Comparison of ENCODE assay signal across 8 cellular contexts in the genomic region with DNA sequence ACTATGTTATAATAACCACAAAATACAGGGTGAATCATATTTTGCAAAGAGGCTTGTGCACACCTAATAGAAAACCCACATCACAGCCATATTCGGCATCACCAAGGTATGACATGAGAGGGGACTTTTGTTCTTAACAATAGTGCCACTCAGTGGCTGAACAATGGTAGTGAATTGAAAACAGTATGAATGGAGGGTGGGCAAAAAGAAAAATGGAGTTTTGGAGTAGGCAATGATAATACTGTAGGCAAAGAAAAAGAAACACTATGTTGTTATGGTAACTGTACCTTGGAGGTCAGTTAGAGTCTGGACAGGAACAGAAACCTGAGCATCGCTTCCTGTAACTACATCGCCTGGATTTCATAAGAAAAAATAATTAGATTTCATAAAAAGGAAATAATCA.
DNase-seq lines count a peak whose midpoint lies in the region; ATAC-seq, FAIRE-seq and TF ChIP-seq lines count a peak whose summit lies in the region.

No MANE protein-coding gene starts in this region.

- H4K20me1 ChIP-seq in GM12878 (ENCODE audit: control insufficient read depth, insufficient read depth), result no peaks in the 10 kb centered on the region

- peak; percentile 79 for ATAC-seq in GM21825 (IDR thresholded peaks at IDR 0.05; ENCODE audit: unreplicated experiment)
- ATAC-seq in GM12878, result peak; percentile 99

- H3K27me3 ChIP-seq in GM12878 (replicated peaks in 1 of 2; ENCODE audit: control insufficient read depth in 2 of 2, insufficient read depth in 2 of 2, low read length in 1 of 2), result no peaks in the 10 kb centered on the region

- RAD21 ChIA-PET in GM12878 (lab: Charles Lee; ENCODE audit: unreplicated experiment), result interaction anchor here (1.3 to 4.1 kb wide), 6 partner anchors 37 to 635 kb away, joined by 5 to 33 read pairs (median 6); no protein-coding TSS in a partner anchor

- intact Hi-C loops in GM12878 (cut with micrococcal nuclease; ENCODE audit: unreplicated experiment), result loop anchor here (1.0 to 10.0 kb wide), 10 partner anchors 38 to 969 kb away; a partner anchor contains a TSS

- 36% methylated on average over 3 of the region's 3 CpGs for WGBS in GM12878 (ENCODE audit: insufficient coverage, insufficient replicate concordance, low lambda C conversion rate, missing lambda C conversion rate)

- no peak overlapping the region for H3K4me3 ChIP-seq in GM12878

- no peaks in the 10 kb centered on the region for H3K79me2 ChIP-seq in GM12878 (ENCODE audit: control insufficient read depth, insufficient read depth, low read length)

- TF ChIP-seq POLR2A in GM12878 (IDR thresholded peaks at IDR 0.05; ENCODE audit: low read depth, low read length), result no peak

- FAIRE-seq in GM12878 (lab: Jason Lieb, UNC), result peak; percentile 64

- POLR2A ChIA-PET in GM12878 (lab: Charles Lee), result no interaction called here

- H2AFZ ChIP-seq in GM12878 (ENCODE audit: control insufficient read depth, low read depth, low read length), result no peak overlapping the region

- CTCF ChIA-PET in GM12878 (lab: Yijun Ruan, JAX), result interaction anchor here (0.7 to 11.2 kb wide), 15 partner anchors 10 to 943 kb away, joined by 3 to 114 read pairs (median 7); a partner anchor contains a TSS

- peak; percentile 99 for TF ChIP-seq RAD21 in GM12878 (IDR thresholded peaks at IDR 0.05; ENCODE audit: insufficient read depth, low read depth, low read length)

- no peaks in the 10 kb centered on the region for H3K9me3 ChIP-seq in GM12878 (replicated peaks; ENCODE audit: control insufficient read depth, insufficient read depth, low read length)

- SMC1A ChIA-PET in GM12878 (lab: Charles Lee; ENCODE audit: uncharacterized antibody, unreplicated experiment), result interaction anchor here (1.0 to 5.5 kb wide), 16 partner anchors 10 to 637 kb away, joined by 3 to 77 read pairs (median 8); no protein-coding TSS in a partner anchor

- TF ChIP-seq CTCF in GM12878 (IDR thresholded peaks at IDR 0.05 in 2 of 3, conservative IDR thresholded peaks at IDR 0.05 in 1 of 3; ENCODE audit: control insufficient read depth in 2 of 3, extremely low read depth in 1 of 3, insufficient read depth in 1 of 3, low read depth in 3 of 3, low read length in 3 of 3), result peak; percentile 50 to 77 (median 65); a peak in 5 of 6 replicates

- in situ Hi-C loops in GM12878 (cut with MboI), result no loop called here

- peak; percentile 27 for DNase-seq in activated T-cell treated with anti-CD3 and anti-CD28 coated beads for 24 hours (ENCODE audit: low read depth)
- DNase-seq in activated T-cell treated with anti-CD3 and anti-CD28 coated beads, Interleukin-2, amount 50 U/mL, for 1 hour, result no peak
- DNase-seq in KG1 (lab: John Stamatoyannopoulos, UW), result peak; percentile 25
- peak; percentile 45 to 54 for DNase-seq in SHP77 (lab: John Stamatoyannopoulos, UW)
- peak; percentile 51 for DNase-seq in GM12878 (ENCODE audit: low read depth, low spot score)
- peak; percentile 61 for DNase-seq in iPS-NIHi11 (ENCODE audit: low spot score)
- peak; percentile 2 to 9 (median 5) for DNase-seq in stimulated activated CD4-positive, alpha-beta T cell treated with anti-CD3 and anti-CD28 coated beads, Interleukin-1b, Interleukin-23, amount 100 ng/mL, for 24 hours (ENCODE audit: low read depth in 4 of 4, low spot score in 1 of 4)

- H3K36me3 ChIP-seq in GM12878 (ENCODE audit: control insufficient read depth in 2 of 2, insufficient read depth in 2 of 2, low read length in 1 of 2), result no peaks in the 10 kb centered on the region; a peak in 1 of 4 replicates

- peaks cover 12% of the 10 kb centered on the region; the same call in 1 of the 2 replicates for H3K4me1 ChIP-seq in GM12878 (ENCODE audit: control insufficient read depth, insufficient read depth, low read length)

- H3K27ac ChIP-seq in GM12878 (ENCODE audit: control insufficient read depth, insufficient read depth), result no peak overlapping the region

- no peak overlapping the region for H3K4me2 ChIP-seq in GM12878 (ENCODE audit: control insufficient read depth, insufficient read depth)

- TF ChIP-seq EP300 in GM12878 (IDR thresholded peaks at IDR 0.05; ENCODE audit: borderline replicate concordance in 1 of 2, control insufficient read depth in 1 of 2, low read depth in 2 of 2, low read length in 2 of 2), result no peak

- BruUV-seq in GM12878 (replicated peaks; lab: Mats Ljungman, UMichigan), result no TSS peak

- H3K9ac ChIP-seq in GM12878 (ENCODE audit: control insufficient read depth, insufficient read depth, low read length), result no peak overlapping the region

TF ChIP-seq in GM12878, 131 proteins besides CTCF, POLR2A, EP300 and RAD21 (continues in another document):
- TF ChIP-seq FOXM1 (IDR thresholded peaks at IDR 0.05; ENCODE audit: low read depth, low read length) (0 out of 2 replicates have a peak, but pooled peaks have one; percentile 45), IKZF2 (IDR thresholded peaks at IDR 0.05) (peak in 1 of 2 experiments; percentile 37; a peak in 2 of 4 replicates), MEF2A (IDR thresholded peaks at IDR 0.05; ENCODE audit: insufficient read depth, low read depth, low read length) (0 out of 2 replicates have a peak, but pooled peaks have one; percentile 36), TCF7 (IDR thresholded peaks at IDR 0.05; ENCODE audit: borderline replicate concordance) (peak; percentile 77; the same call in 1 of the 2 replicates), MEF2B (IDR thresholded peaks at IDR 0.05; ENCODE audit: partially characterized antibody, poor library complexity, severe bottlenecking) (peak; percentile 16), NFIC (IDR thresholded peaks at IDR 0.05; ENCODE audit: low read depth, low read length) (peak; percentile 20; the same call in 1 of the 2 replicates), RUNX3 (IDR thresholded peaks at IDR 0.05; ENCODE audit: low read length) (peak; percentile 79), SMC3 (IDR thresholded peaks at IDR 0.05; ENCODE audit: borderline replicate concordance, low read length) (peak; percentile 97), HDAC2 (IDR thresholded peaks at IDR 0.05) (no peak), BMI1 (IDR thresholded peaks at IDR 0.05; ENCODE audit: borderline replicate concordance) (peak; percentile 66), MXI1 (IDR thresholded peaks at IDR 0.05; ENCODE audit: low read depth, low read length) (no peak), ZNF24 (IDR thresholded peaks at IDR 0.05) (0 out of 2 replicates have a peak, but pooled peaks have one; percentile 37), CREM (IDR thresholded peaks at IDR 0.05; ENCODE audit: low read depth) (peak; percentile 49), NR2F1 (conservative IDR thresholded peaks at IDR 0.05) (no peak), YY1 (IDR thresholded peaks at IDR 0.05; ENCODE audit: low read depth, low read length) (peak; percentile 86), NFYA (IDR thresholded peaks at IDR 0.05; ENCODE audit: borderline replicate concordance, low read depth, low read length) (no peak), TCF12 (IDR thresholded peaks at IDR 0.05; ENCODE audit: low read depth, low read length) (no peak)
- TF ChIP-seq, protein P1, sequence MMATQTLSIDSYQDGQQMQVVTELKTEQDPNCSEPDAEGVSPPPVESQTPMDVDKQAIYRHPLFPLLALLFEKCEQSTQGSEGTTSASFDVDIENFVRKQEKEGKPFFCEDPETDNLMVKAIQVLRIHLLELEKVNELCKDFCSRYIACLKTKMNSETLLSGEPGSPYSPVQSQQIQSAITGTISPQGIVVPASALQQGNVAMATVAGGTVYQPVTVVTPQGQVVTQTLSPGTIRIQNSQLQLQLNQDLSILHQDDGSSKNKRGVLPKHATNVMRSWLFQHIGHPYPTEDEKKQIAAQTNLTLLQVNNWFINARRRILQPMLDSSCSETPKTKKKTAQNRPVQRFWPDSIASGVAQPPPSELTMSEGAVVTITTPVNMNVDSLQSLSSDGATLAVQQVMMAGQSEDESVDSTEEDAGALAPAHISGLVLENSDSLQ (IDR thresholded peaks at IDR 0.05), result no peak
- TF ChIP-seq, protein P2, sequence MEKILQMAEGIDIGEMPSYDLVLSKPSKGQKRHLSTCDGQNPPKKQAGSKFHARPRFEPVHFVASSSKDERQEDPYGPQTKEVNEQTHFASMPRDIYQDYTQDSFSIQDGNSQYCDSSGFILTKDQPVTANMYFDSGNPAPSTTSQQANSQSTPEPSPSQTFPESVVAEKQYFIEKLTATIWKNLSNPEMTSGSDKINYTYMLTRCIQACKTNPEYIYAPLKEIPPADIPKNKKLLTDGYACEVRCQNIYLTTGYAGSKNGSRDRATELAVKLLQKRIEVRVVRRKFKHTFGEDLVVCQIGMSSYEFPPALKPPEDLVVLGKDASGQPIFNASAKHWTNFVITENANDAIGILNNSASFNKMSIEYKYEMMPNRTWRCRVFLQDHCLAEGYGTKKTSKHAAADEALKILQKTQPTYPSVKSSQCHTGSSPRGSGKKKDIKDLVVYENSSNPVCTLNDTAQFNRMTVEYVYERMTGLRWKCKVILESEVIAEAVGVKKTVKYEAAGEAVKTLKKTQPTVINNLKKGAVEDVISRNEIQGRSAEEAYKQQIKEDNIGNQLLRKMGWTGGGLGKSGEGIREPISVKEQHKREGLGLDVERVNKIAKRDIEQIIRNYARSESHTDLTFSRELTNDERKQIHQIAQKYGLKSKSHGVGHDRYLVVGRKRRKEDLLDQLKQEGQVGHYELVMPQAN (conservative IDR thresholded peaks at IDR 0.05), result no peak
- TF ChIP-seq, protein P3, sequence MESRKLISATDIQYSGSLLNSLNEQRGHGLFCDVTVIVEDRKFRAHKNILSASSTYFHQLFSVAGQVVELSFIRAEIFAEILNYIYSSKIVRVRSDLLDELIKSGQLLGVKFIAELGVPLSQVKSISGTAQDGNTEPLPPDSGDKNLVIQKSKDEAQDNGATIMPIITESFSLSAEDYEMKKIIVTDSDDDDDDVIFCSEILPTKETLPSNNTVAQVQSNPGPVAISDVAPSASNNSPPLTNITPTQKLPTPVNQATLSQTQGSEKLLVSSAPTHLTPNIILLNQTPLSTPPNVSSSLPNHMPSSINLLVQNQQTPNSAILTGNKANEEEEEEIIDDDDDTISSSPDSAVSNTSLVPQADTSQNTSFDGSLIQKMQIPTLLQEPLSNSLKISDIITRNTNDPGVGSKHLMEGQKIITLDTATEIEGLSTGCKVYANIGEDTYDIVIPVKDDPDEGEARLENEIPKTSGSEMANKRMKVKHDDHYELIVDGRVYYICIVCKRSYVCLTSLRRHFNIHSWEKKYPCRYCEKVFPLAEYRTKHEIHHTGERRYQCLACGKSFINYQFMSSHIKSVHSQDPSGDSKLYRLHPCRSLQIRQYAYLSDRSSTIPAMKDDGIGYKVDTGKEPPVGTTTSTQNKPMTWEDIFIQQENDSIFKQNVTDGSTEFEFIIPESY (IDR thresholded peaks at IDR 0.05), result no peak
